In the genomic region with DNA sequence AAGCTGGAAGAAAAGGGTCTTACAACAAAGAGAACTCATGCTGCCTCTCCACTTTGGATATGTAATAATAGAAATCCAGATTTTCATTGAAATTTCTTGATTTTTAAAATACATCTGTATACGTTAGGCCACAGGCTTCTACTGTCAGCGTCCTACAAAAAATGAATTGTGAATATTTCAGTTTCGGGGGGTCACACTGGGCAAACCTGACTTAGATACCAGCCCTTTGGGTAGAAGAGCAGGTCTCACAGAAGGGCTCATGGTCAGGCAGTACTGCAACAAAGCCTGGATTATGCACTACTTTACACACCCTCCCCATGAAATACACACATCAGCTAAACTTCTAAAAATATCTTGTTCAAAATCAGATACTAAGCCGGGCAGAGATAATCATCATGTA, we compare ENCODE assay signal across 23 cellular contexts.
"Had no signal": no experiment of that assay in that cellular context is flagged by ENCODE, and none has a peak within 500 bp of the region (broad histone marks: within the 10 kb centered on the region; RNA-seq: fewer than 3 reads in every experiment).

No MANE protein-coding gene starts in this region.

- H3K36me3 ChIP-seq: colonic mucosa, esophagus muscularis mucosa, esophagus squamous epithelium, gastrocnemius medialis, gastroesophageal sphincter, heart left ventricle, heart right ventricle had no signal

- H3K27me3 ChIP-seq: colonic mucosa, dorsolateral prefrontal cortex, esophagus muscularis mucosa, esophagus squamous epithelium, foreskin keratinocyte, gastrocnemius medialis, gastroesophageal sphincter, heart left ventricle, heart right ventricle had no signal

- DNase-seq: colonic mucosa; cortex of kidney; dermis blood vessel endothelial cell; dorsolateral prefrontal cortex; effector CD4-positive, alpha-beta T cell; effector CD8-positive, alpha-beta T cell; effector memory CD4-positive, alpha-beta T cell; effector memory CD8-positive, alpha-beta T cell; endodermal cell; erythroblast; esophagus squamous epithelium; foreskin fibroblast; foreskin keratinocyte; foreskin melanocyte; gastrocnemius medialis; glutamatergic neuron; head of caudate nucleus; heart left ventricle; heart right ventricle had no signal

- H3K27ac ChIP-seq: colonic mucosa, coronary artery, dorsolateral prefrontal cortex, epithelial cell of prostate, esophagus muscularis mucosa, esophagus squamous epithelium, foreskin keratinocyte, gastrocnemius medialis, gastroesophageal sphincter, heart left ventricle, heart right ventricle had no signal

- H3K4me3 ChIP-seq: colonic mucosa, coronary artery, dorsolateral prefrontal cortex, esophagus muscularis mucosa, esophagus squamous epithelium, gastrocnemius medialis, gastroesophageal sphincter, heart left ventricle, heart right ventricle had no signal

- H3K4me1 ChIP-seq: colonic mucosa, esophagus muscularis mucosa, esophagus squamous epithelium, gastrocnemius medialis, gastroesophageal sphincter had no signal

- H3K9me3 ChIP-seq: colonic mucosa had no signal
